In genomic region chr16:19432429-19432828, GRCh38 we compare ENCODE assay signal across 1 cellular context.
TF ChIP-seq lines count a peak whose summit lies in the region.

No MANE protein-coding gene starts in this region.

TF ChIP-seq in HepG2, 621 proteins besides CTCF, POLR2A, EP300 and RAD21 (continued from another document and continues in another):
- no peak for TF ChIP-seq ZNF142 (CRISPR knock-in tag; IDR thresholded peaks at IDR 0.05)
- no peak for TF ChIP-seq YEATS2 (CRISPR knock-in tag; IDR thresholded peaks at IDR 0.05; ENCODE audit: borderline replicate concordance)
- TF ChIP-seq ELF1 (CRISPR knock-in tag; IDR thresholded peaks at IDR 0.05), result 0 out of 2 replicates have a peak, but pooled peaks have one; percentile 39
- 0 out of 2 replicates have a peak, but pooled peaks have one; percentile 9 for TF ChIP-seq BHLHE40 (IDR thresholded peaks at IDR 0.05; ENCODE audit: low read length)
- TF ChIP-seq HOXA9 (CRISPR knock-in tag; IDR thresholded peaks at IDR 0.05; ENCODE audit: borderline replicate concordance), result no peak
- TF ChIP-seq GABPA (IDR thresholded peaks at IDR 0.05; ENCODE audit: low read depth, low read length), result no peak
- peak; percentile 61; the same call in 1 of the 2 replicates for TF ChIP-seq GABPA (CRISPR knock-in tag; IDR thresholded peaks at IDR 0.05; ENCODE audit: low read depth)
- TF ChIP-seq JDP2 (CRISPR knock-in tag; IDR thresholded peaks at IDR 0.05; ENCODE audit: borderline replicate concordance), result no peak
- no peak for TF ChIP-seq ZNF570 (CRISPR knock-in tag; IDR thresholded peaks at IDR 0.05; ENCODE audit: borderline replicate concordance)
- no peak for TF ChIP-seq FOXO4 (CRISPR knock-in tag; conservative IDR thresholded peaks at IDR 0.05)
- TF ChIP-seq ZNF562 (CRISPR knock-in tag; IDR thresholded peaks at IDR 0.05; ENCODE audit: borderline replicate concordance), result no peak
- no peak for TF ChIP-seq NKX3-1 (CRISPR knock-in tag; IDR thresholded peaks at IDR 0.05)
- no peak for TF ChIP-seq CCAR2 (optimal IDR thresholded peaks at IDR 0.05; ENCODE audit: low read depth, low read length)
- no peak for TF ChIP-seq ZNF644 (CRISPR knock-in tag; IDR thresholded peaks at IDR 0.05; ENCODE audit: low read depth)
- TF ChIP-seq NFE2 (CRISPR knock-in tag; IDR thresholded peaks at IDR 0.05), result no peak
- 0 out of 2 replicates have a peak, but pooled peaks have one; percentile 14 for TF ChIP-seq THAP11 (CRISPR knock-in tag; IDR thresholded peaks at IDR 0.05)
- 0 out of 2 replicates have a peak, but pooled peaks have one; percentile 9 for TF ChIP-seq ZNF12 (CRISPR knock-in tag; IDR thresholded peaks at IDR 0.05)
- no peak for TF ChIP-seq ZNF451 (CRISPR knock-in tag; IDR thresholded peaks at IDR 0.05)
- TF ChIP-seq ZNF609 (CRISPR knock-in tag; IDR thresholded peaks at IDR 0.05; ENCODE audit: borderline replicate concordance), result no peak
- TF ChIP-seq SUZ12 (IDR thresholded peaks at IDR 0.05; ENCODE audit: low read depth, low read length), result no peak
- TF ChIP-seq ZNF446 (CRISPR knock-in tag; IDR thresholded peaks at IDR 0.05), result no peak
- no peak for TF ChIP-seq ERF (CRISPR knock-in tag; IDR thresholded peaks at IDR 0.05)
- no peak for TF ChIP-seq MIXL1 (CRISPR knock-in tag; IDR thresholded peaks at IDR 0.05)
- no peak for TF ChIP-seq ATF2 (CRISPR knock-in tag; IDR thresholded peaks at IDR 0.05)
- no peak for TF ChIP-seq ZNF496 (CRISPR knock-in tag; IDR thresholded peaks at IDR 0.05; ENCODE audit: insufficient replicate concordance)
- TF ChIP-seq HNRNPK (IDR thresholded peaks at IDR 0.05; ENCODE audit: low read depth, low read length, poor library complexity, severe bottlenecking), result no peak
- no peak for TF ChIP-seq CBX2 (IDR thresholded peaks at IDR 0.05; ENCODE audit: low read depth, low read length)
- TF ChIP-seq CBX2 (CRISPR knock-in tag; IDR thresholded peaks at IDR 0.05; ENCODE audit: low read depth), result no peak
- TF ChIP-seq AGO2 (optimal IDR thresholded peaks at IDR 0.05; ENCODE audit: low read depth, low read length), result no peak
- TF ChIP-seq MEIS1 (CRISPR knock-in tag; IDR thresholded peaks at IDR 0.05; ENCODE audit: borderline replicate concordance), result no peak
- TF ChIP-seq ZNF646 (CRISPR knock-in tag; IDR thresholded peaks at IDR 0.05), result no peak
- TF ChIP-seq YEATS4 (CRISPR knock-in tag; IDR thresholded peaks at IDR 0.05; ENCODE audit: borderline replicate concordance), result no peak
- no peak for TF ChIP-seq ZBTB46 (CRISPR knock-in tag; IDR thresholded peaks at IDR 0.05; ENCODE audit: borderline replicate concordance)
- TF ChIP-seq YY1 (IDR thresholded peaks at IDR 0.05; ENCODE audit: insufficient read depth, insufficient replicate concordance, low read depth, low read length), result no peak
- no peak for TF ChIP-seq GMEB2 (CRISPR knock-in tag; IDR thresholded peaks at IDR 0.05; ENCODE audit: low read depth)
